13 cellular contexts compared by ENCODE assay signal in genomic region chr11:11966354-11966741, GRCh38. TPM values are rescaled to one million over a fixed set of nuclear protein-coding genes. Genes with fewer than 3 reads are reported as not detected.
A peak's percentile ranks its signal among the peaks of the same experiment; 100 is the strongest.
DNase-seq lines count a peak whose midpoint lies in the region; ATAC-seq and TF ChIP-seq lines count a peak whose summit lies in the region.
"Had no signal": no experiment of that assay in that cellular context is flagged by ENCODE, and none has a peak within 500 bp of the region (broad histone marks: within the 10 kb centered on the region; RNA-seq: fewer than 3 reads in every experiment).

No MANE protein-coding gene starts in this region.

- H3K36me3 ChIP-seq in spleen, result no peaks in the 10 kb centered on the region

- no peaks in the 10 kb centered on the region for H3K27me3 Mint-ChIP-seq in activated naive CD4-positive, alpha-beta T cell treated with anti-CD3 and anti-CD28 coated beads, Interleukin-2, amount 50 U/mL, for 24 hours
- H3K27me3 Mint-ChIP-seq in T-helper 17 cell (peaks cover 9% of the 10 kb centered on the region), glutamatergic neuron (ENCODE audit: unreplicated experiment) (peaks cover 14% of the 10 kb centered on the region)

- no peak overlapping the region for H3K4me3 ChIP-seq in spleen
- H3K4me3 ChIP-seq: K562 had no signal

- ATAC-seq in T-helper 17 cell (no peak), GM21423 (IDR thresholded peaks at IDR 0.05; ENCODE audit: unreplicated experiment) (no peak)

- DNase-seq in activated naive CD4-positive, alpha-beta T cell (lab: John Stamatoyannopoulos, UW), result no peak
- DNase-seq in T-helper 17 cell, result no peak
- no peak for DNase-seq in glutamatergic neuron
- peak; percentile 51 for DNase-seq in spleen
- DNase-seq in GM10266 (ENCODE audit: extremely low spot score), result no peak
- DNase-seq in activated gamma-delta T cell treated with Interleukin-2 at 50 U/mL for 16 hours, result no peak
- DNase-seq: DMS79, NCI-H2081 treated with DMSO at 0.1 percent for 48 hours, NCI-H774 had no signal

- TF ChIP-seq POLR2A in spleen (IDR thresholded peaks at IDR 0.05), result no peak

- peaks cover 0 to 10% (median 0%) of the 10 kb centered on the region in 7 donors for H3K27me3 ChIP-seq in spleen (replicated peaks in 1 of 7)

- WGBS in spleen, 5 donors, result 89 to 95% (median 92%) methylated on average over 7 of the region's 7 CpGs

- H3K27ac Mint-ChIP-seq in activated naive CD4-positive, alpha-beta T cell treated with anti-CD3 and anti-CD28 coated beads, Interleukin-2, amount 50 U/mL, for 24 hours, result peak overlapping the region; percentile 78
- H3K27ac Mint-ChIP-seq in T-helper 17 cell (peak overlapping the region; percentile 51), glutamatergic neuron (ENCODE audit: unreplicated experiment) (peak overlapping the region; percentile 59)

- no peak overlapping the region for H3K4me3 Mint-ChIP-seq in activated naive CD4-positive, alpha-beta T cell treated with anti-CD3 and anti-CD28 coated beads, Interleukin-2, amount 50 U/mL, for 24 hours
- no peak overlapping the region for H3K4me3 Mint-ChIP-seq in T-helper 17 cell
- no peak overlapping the region for H3K4me3 Mint-ChIP-seq in glutamatergic neuron (ENCODE audit: unreplicated experiment)
- H3K4me3 Mint-ChIP-seq: CD14-positive monocyte had no signal

- intact Hi-C loops in spleen (cut with DNase I; ENCODE audit: low total_unique reads), result no loop called here

- TF ChIP-seq CTCF in glutamatergic neuron (IDR thresholded peaks at IDR 0.05; ENCODE audit: partially characterized antibody, unreplicated experiment) (no peak), spleen (IDR thresholded peaks at IDR 0.05 in 8 of 11, conservative IDR thresholded peaks at IDR 0.05 in 3 of 11) (no peak), GM10266 (IDR thresholded peaks at IDR 0.05; ENCODE audit: control insufficient read depth, insufficient read depth, low read depth, missing control alignments) (no peak)

- no peaks in the 10 kb centered on the region for H3K9me3 Mint-ChIP-seq in activated naive CD4-positive, alpha-beta T cell treated with anti-CD3 and anti-CD28 coated beads, Interleukin-2, amount 50 U/mL, for 24 hours
- H3K9me3 Mint-ChIP-seq in glutamatergic neuron (ENCODE audit: unreplicated experiment), result peaks cover 16% of the 10 kb centered on the region

- peaks cover 0 to 1% (median 0%) of the 10 kb centered on the region in 6 donors for H3K4me1 ChIP-seq in spleen

- no peaks in the 10 kb centered on the region for H3K9me3 ChIP-seq in T-helper 17 cell (ENCODE audit: control insufficient read depth, low read length, poor library complexity, severe bottlenecking)
- H3K9me3 ChIP-seq in spleen, result no peaks in the 10 kb centered on the region

- H3K4me1 Mint-ChIP-seq in activated naive CD4-positive, alpha-beta T cell treated with anti-CD3 and anti-CD28 coated beads, Interleukin-2, amount 50 U/mL, for 24 hours, result peaks cover 7% of the 10 kb centered on the region
- H3K4me1 Mint-ChIP-seq in T-helper 17 cell, result peaks cover 23% of the 10 kb centered on the region
- peaks cover 25% of the 10 kb centered on the region for H3K4me1 Mint-ChIP-seq in glutamatergic neuron (ENCODE audit: low read depth, unreplicated experiment)
- H3K4me1 Mint-ChIP-seq: CD14-positive monocyte had no signal

- H3K36me3 Mint-ChIP-seq in activated naive CD4-positive, alpha-beta T cell treated with anti-CD3 and anti-CD28 coated beads, Interleukin-2, amount 50 U/mL, for 24 hours, result no peaks in the 10 kb centered on the region
- no peaks in the 10 kb centered on the region for H3K36me3 Mint-ChIP-seq in T-helper 17 cell (ENCODE audit: low read depth)
- H3K36me3 Mint-ChIP-seq in glutamatergic neuron (ENCODE audit: unreplicated experiment), result peaks cover 5% of the 10 kb centered on the region
- H3K36me3 Mint-ChIP-seq: CD14-positive monocyte had no signal

- no peak overlapping the region for H3K27ac ChIP-seq in spleen

RNA-seq across cellular contexts. Expression of gene DKK3, which starts 42.1 kb away (rescaled TPM):
- total RNA-seq in T-helper 17 cell, result 1 to 10 TPM in 1 of 2 donors, under 1 TPM in 1; 0.91 to 1.6 TPM
- 131 TPM for total RNA-seq in glutamatergic neuron (ENCODE audit: unreplicated experiment)
- total RNA-seq in spleen, result 100 to 1,000 TPM in 1 of 7 donors, 10 to 100 TPM in 6; 26.9 to 111 (median 53.2) TPM
- polyA plus RNA-seq in spleen, result 10 to 100 TPM in 2 of 3 donors, 1 to 10 TPM in 1; 8.6 to 14.2 (median 12.3) TPM
- polyA plus RNA-seq: CD14-positive monocyte had no signal

Comparison
In these comparisons a context has a peak if more than half of its experiments do, and no peak if none do; other contexts are left out.
1. RNA of gene DKK3, which starts 42.1 kb away (total RNA-seq): 131 TPM in glutamatergic neuron (single experiment) and 26.9 to 111 TPM in spleen; 0.91 to 1.6 TPM in T-helper 17 cell; every median in the first group is over 10 times any median in the second.
2. Peak in every context shown above with its lines, with median percentiles within 50 percentile points of each other: H3K27ac Mint-ChIP-seq.